ENCODE assay signal across 18 cellular contexts in the genomic region with DNA sequence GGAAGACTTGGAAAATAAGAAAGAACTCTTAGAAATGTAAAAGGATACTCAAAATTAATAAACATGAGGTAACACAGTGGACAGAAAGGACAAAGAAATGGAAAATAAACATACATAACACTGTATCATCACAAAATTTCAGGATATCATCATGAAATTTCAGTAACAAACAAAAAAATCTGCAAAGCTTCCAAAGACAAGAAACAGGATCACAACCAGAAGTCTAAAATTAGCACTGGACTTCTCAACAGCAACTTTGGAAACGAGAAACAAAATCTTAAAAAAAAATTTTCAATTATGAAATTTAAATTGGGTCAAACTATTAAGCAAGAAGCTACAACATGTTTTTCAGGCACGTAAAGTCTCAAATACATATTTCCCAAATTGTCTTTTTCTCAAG.
DNase-seq lines count a peak whose midpoint lies in the region; ATAC-seq, FAIRE-seq and TF ChIP-seq lines count a peak whose summit lies in the region.
"Had no signal": no experiment of that assay in that cellular context is flagged by ENCODE, and none has a peak within 500 bp of the region (broad histone marks: within the 10 kb centered on the region; RNA-seq: fewer than 3 reads in every experiment).

No MANE protein-coding gene starts in this region.

- H3K27me3 ChIP-seq in breast epithelium (no peaks in the 10 kb centered on the region), subcutaneous abdominal adipose tissue (ENCODE audit: control insufficient read depth in 5 of 5, insufficient read depth in 4 of 5, low read length in 5 of 5) (no peaks in the 10 kb centered on the region)
- H3K27me3 ChIP-seq: BLaER1 had no signal

- peaks cover 6% of the 10 kb centered on the region for H3K36me3 Mint-ChIP-seq in MCF 10A (ENCODE audit: insufficient read depth, unreplicated experiment)

- H3K27me3 Mint-ChIP-seq in MCF 10A (ENCODE audit: insufficient read depth, unreplicated experiment): no peaks in the 10 kb centered on the region
- H3K27me3 Mint-ChIP-seq: CD8-positive, alpha-beta memory T cell; IgD-negative memory B cell had no signal

- no peaks in the 10 kb centered on the region for H3K9me3 Mint-ChIP-seq in MCF 10A (ENCODE audit: unreplicated experiment)
- H3K9me3 Mint-ChIP-seq: IgD-negative memory B cell had no signal

- H3K4me1 ChIP-seq in breast epithelium (no peaks in the 10 kb centered on the region), kidney (ENCODE audit: control insufficient read depth in 1 of 2, insufficient read depth in 1 of 2, low read depth in 1 of 2, low read length in 2 of 2) (no peaks in the 10 kb centered on the region), subcutaneous abdominal adipose tissue (ENCODE audit: control insufficient read depth in 5 of 5, insufficient read depth in 5 of 5, low read length in 5 of 5) (peaks cover 0 to 16% (median 7%) of the 10 kb centered on the region in 5 donors)
- H3K4me1 ChIP-seq: BLaER1 had no signal

- POLR2A ChIA-PET in MCF 10A (lab: Yijun Ruan, JAX): interaction anchor here (1.6 kb wide), 1 partner anchor 9 kb away, joined by 6 read pairs; no protein-coding TSS in a partner anchor

- ATAC-seq in HG02870 (IDR thresholded peaks at IDR 0.05; ENCODE audit: unreplicated experiment): no peak
- ATAC-seq: GM12878 had no signal

- H3K4me3 Mint-ChIP-seq in MCF 10A (ENCODE audit: unreplicated experiment): no peak overlapping the region
- H3K4me3 Mint-ChIP-seq: IgD-negative memory B cell had no signal

- FAIRE-seq in kidney (lab: Jason Lieb, UNC): peak; percentile 8
- FAIRE-seq: GM12878, GM18507 had no signal

- H3K4me3 ChIP-seq in breast epithelium (no peak overlapping the region), kidney (ENCODE audit: low read length in 2 of 2) (no peak overlapping the region), subcutaneous abdominal adipose tissue (ENCODE audit: low read depth in 1 of 5, low read length in 5 of 5) (no peak overlapping the region)
- H3K4me3 ChIP-seq: BLaER1, GM12878, GM23248 had no signal

- TF ChIP-seq CTCF in breast epithelium (IDR thresholded peaks at IDR 0.05) (no peak), MCF 10A (IDR thresholded peaks at IDR 0.05; ENCODE audit: unreplicated experiment) (no peak), kidney (IDR thresholded peaks at IDR 0.05; ENCODE audit: borderline replicate concordance, extremely low read depth, insufficient read depth) (no peak)

- H3K27ac ChIP-seq in breast epithelium (peak overlapping the region; percentile 62 to 77), kidney (ENCODE audit: low read depth in 2 of 2, low read length in 2 of 2) (no peak overlapping the region), subcutaneous abdominal adipose tissue (ENCODE audit: low read depth, low read length) (peak overlapping the region; percentile 27)
- H3K27ac ChIP-seq: 22Rv1, BLaER1 had no signal

- DNase-seq in breast epithelium (ENCODE audit: low spot score in 2 of 2) (no peak), MCF 10A (ENCODE audit: unreplicated experiment) (no peak), kidney (no peak), COLO668 (lab: John Stamatoyannopoulos, UW; ENCODE audit: unreplicated experiment) (no peak), AG08395 (ENCODE audit: low spot score) (no peak)
- no peak for DNase-seq in stimulated activated CD4-positive, alpha-beta T cell treated with anti-CD3 and anti-CD28 coated beads, Interleukin-1b, Interleukin-23, amount 100 ng/mL, for 48 hours
- DNase-seq: AML-193; CD8-positive, alpha-beta memory T cell; DMS79; GM23248; H7 had no signal

- H3K9me3 ChIP-seq in breast epithelium (no peaks in the 10 kb centered on the region), kidney (ENCODE audit: control insufficient read depth in 1 of 2, low read length in 2 of 2) (no peaks in the 10 kb centered on the region), subcutaneous abdominal adipose tissue (ENCODE audit: control insufficient read depth in 5 of 5, low read length in 5 of 5) (no peaks in the 10 kb centered on the region)
- H3K9me3 ChIP-seq: BLaER1 had no signal

- TF ChIP-seq POLR2A in breast epithelium (IDR thresholded peaks at IDR 0.05): no peak

- CTCF ChIA-PET in MCF 10A (lab: Yijun Ruan, JAX): interaction anchor here (0.6 kb wide), 1 partner anchor 1819 kb away, joined by 3 read pairs; no protein-coding TSS in a partner anchor

- no peak overlapping the region for H3K9ac ChIP-seq in kidney (ENCODE audit: low read length in 2 of 2)
- H3K9ac ChIP-seq in subcutaneous abdominal adipose tissue (ENCODE audit: low read length in 5 of 5): no peak overlapping the region
- H3K9ac ChIP-seq: BLaER1, GM23248 had no signal

- H3K36me3 ChIP-seq in breast epithelium (no peaks in the 10 kb centered on the region), kidney (ENCODE audit: control insufficient read depth in 1 of 2, insufficient read depth in 2 of 2, low read length in 2 of 2) (no peaks in the 10 kb centered on the region), subcutaneous abdominal adipose tissue (ENCODE audit: control insufficient read depth in 5 of 5, insufficient read depth in 5 of 5, low read length in 5 of 5) (peaks cover 0 to 5% (median 2%) of the 10 kb centered on the region in 5 donors)

- no peak overlapping the region for H3K27ac Mint-ChIP-seq in MCF 10A (ENCODE audit: low read depth, unreplicated experiment)
- H3K27ac Mint-ChIP-seq: CD8-positive, alpha-beta memory T cell; IgD-negative memory B cell had no signal

- H3K4me1 Mint-ChIP-seq in MCF 10A (ENCODE audit: insufficient read depth, unreplicated experiment): no peaks in the 10 kb centered on the region

- BruUV-seq in MCF 10A (replicated peaks; lab: Mats Ljungman, UMichigan): no TSS peak

- intact Hi-C loops in breast epithelium (cut with DNase I; ENCODE audit: low total_unique reads) (no loop called here), MCF 10A (cut with micrococcal nuclease) (no loop called here), kidney (cut with DNase I) (no loop called here)

Comparison
In these comparisons a context has a peak if more than half of its experiments do, and no peak if none do; other contexts are left out.
1. H3K27ac ChIP-seq: peak in breast epithelium (2 of 2) and subcutaneous abdominal adipose tissue (single experiment); none in kidney (0 of 2).